Comparison of ENCODE assay signal across 9 cellular contexts in genomic region chr1:209248649-209249279, GRCh38.
A peak's percentile ranks its signal among the peaks of the same experiment; 100 is the strongest.
DNase-seq lines count a peak whose midpoint lies in the region; ATAC-seq and TF ChIP-seq lines count a peak whose summit lies in the region.
"Had no signal": no experiment of that assay in that cellular context is flagged by ENCODE, and none has a peak within 500 bp of the region (broad histone marks: within the 10 kb centered on the region; RNA-seq: fewer than 3 reads in every experiment).

No MANE protein-coding gene starts in this region.

- H3K27me3 ChIP-seq in colonic mucosa (no peaks in the 10 kb centered on the region), lung (ENCODE audit: control insufficient read depth, insufficient read depth) (no peaks in the 10 kb centered on the region)
- H3K27me3 ChIP-seq: SJSA1 had no signal

- H3K4me1 ChIP-seq in colonic mucosa (no peaks in the 10 kb centered on the region), lung (ENCODE audit: control insufficient read depth in 2 of 2, insufficient read depth in 2 of 2, low read length in 2 of 2) (no peaks in the 10 kb centered on the region)
- H3K4me1 ChIP-seq: SJSA1 had no signal

- H3K4me3 ChIP-seq in colonic mucosa (no peak overlapping the region), lung (no peak overlapping the region)
- H3K4me3 ChIP-seq: SJSA1 had no signal

- H3K9ac ChIP-seq in colonic mucosa (ENCODE audit: low read depth in 2 of 2, low read length in 2 of 2), result no peak overlapping the region

- H3K27ac ChIP-seq in colonic mucosa (no peak overlapping the region), lung (ENCODE audit: low read depth in 1 of 2, low read length in 1 of 2) (no peak overlapping the region)
- H3K27ac ChIP-seq: SJSA1 had no signal

- intact Hi-C loops in colonic mucosa (cut with DNase I), result loop anchor here (5.0 kb wide), 1 partner anchor 596 kb away; no protein-coding TSS in a partner anchor

- TF ChIP-seq CTCF in colonic mucosa (IDR thresholded peaks at IDR 0.05) (peak; percentile 90), lung (IDR thresholded peaks at IDR 0.05; ENCODE audit: control extremely low read depth, extremely low read depth) (peak; percentile 86)

- WGBS in lung, 2 donors, result 34 to 35% methylated on average over 6 of the region's 6 CpGs

- peak; percentile 81 for ATAC-seq in GM18520 (IDR thresholded peaks at IDR 0.05; ENCODE audit: unreplicated experiment)
- ATAC-seq in HG03025 (IDR thresholded peaks at IDR 0.05; ENCODE audit: low FRiP score, unreplicated experiment), result peak; percentile 79
- peak; percentile 72 for ATAC-seq in lung (ENCODE audit: insufficient read depth, low FRiP score)
- peak; percentile 65 for ATAC-seq in stimulated activated naive CD8-positive, alpha-beta T cell treated with anti-CD3 and anti-CD28 coated beads, Interleukin-15, Interleukin-2, amounts not matched to agents 100 U/mL and 50 U/mL, for 24 hours

- peak in 8 of 14 donors; percentile 1 to 23 (median 8) for DNase-seq in C1 segment of cervical spinal cord (lab: John Stamatoyannopoulos, UW)
- DNase-seq in NCI-H187 treated with DMSO at 0.1 percent for 48 hours (lab: John Stamatoyannopoulos, UW), result peak; percentile 10
- DNase-seq in T1000 (lab: John Stamatoyannopoulos, UW), result peak; percentile 19
- DNase-seq in colonic mucosa, result peak; percentile 55
- peak; percentile 54 for DNase-seq in lung (ENCODE audit: low spot score)
- peak; percentile 52 for DNase-seq in stimulated activated naive CD8-positive, alpha-beta T cell treated with anti-CD3 and anti-CD28 coated beads, Interleukin-15, Interleukin-2, amounts not matched to agents 100 U/mL and 50 U/mL, for 24 hours

- H3K36me3 ChIP-seq in colonic mucosa (no peaks in the 10 kb centered on the region), lung (ENCODE audit: control insufficient read depth in 2 of 2, insufficient read depth in 2 of 2, low read length in 2 of 2) (no peaks in the 10 kb centered on the region)
- H3K36me3 ChIP-seq: SJSA1 had no signal

- H3K9me3 ChIP-seq in colonic mucosa (no peaks in the 10 kb centered on the region), lung (ENCODE audit: control insufficient read depth in 2 of 2, insufficient read depth in 1 of 2, low read length in 1 of 2) (no peaks in the 10 kb centered on the region)
- H3K9me3 ChIP-seq: SJSA1 had no signal
